Comparison of ENCODE assay signal across 8 cellular contexts in genomic region chr5:10247217-10247616, GRCh38. TPM values are rescaled to one million over a fixed set of nuclear protein-coding genes. Genes with fewer than 3 reads are reported as not detected.
DNase-seq lines count a peak whose midpoint lies in the region; ATAC-seq, FAIRE-seq and TF ChIP-seq lines count a peak whose summit lies in the region.
"Not testable (repeated sequence)": the region's sequence is repeated elsewhere in the genome, so short reads cannot be mapped to it uniquely, and the experiment has no call there.

No MANE protein-coding gene starts in this region.

- H2AFZ ChIP-seq in HepG2 (ENCODE audit: low read length); neuronal stem cell (ENCODE audit: low read length): not testable (repeated sequence)

- not testable (repeated sequence) for H3K9me3 Mint-ChIP-seq in CD4-positive, alpha-beta T cell; IgD-negative memory B cell; activated T-helper 17 cell treated with anti-CD3 and anti-CD28 coated beads, Interleukin-2, amount 50 U/mL, for 72 hours; MCF 10A (ENCODE audit: unreplicated experiment); stimulated activated effector memory CD8-positive, alpha-beta T cell treated with anti-CD3 and anti-CD28 coated beads, Interleukin-12 subunit alpha, Interleukin-12 subunit beta, amount 100 ng/mL, for 72 hours

- not testable (repeated sequence) for H3K4me3 ChIP-seq in HepG2 (replicated peaks in 1 of 3; ENCODE audit: insufficient read depth in 1 of 3, low read depth in 2 of 3, low read length in 3 of 3); neuronal stem cell (ENCODE audit: low read length in 2 of 2); thyroid gland (replicated peaks in 1 of 3)

- H3K9ac ChIP-seq in HepG2 (ENCODE audit: insufficient read depth, low read depth, low read length) = not testable (repeated sequence)
- peak overlapping the region; percentile 35 for H3K9ac ChIP-seq in neuronal stem cell (ENCODE audit: low read depth, low read length, poor library complexity)

- not testable (repeated sequence) for DNase-seq in CD4-positive, alpha-beta T cell; MCF 10A (ENCODE audit: unreplicated experiment); HepG2 (ENCODE audit: low spot score); neuronal stem cell (ENCODE audit: low spot score); stimulated activated effector memory CD8-positive, alpha-beta T cell treated with anti-CD3 and anti-CD28 coated beads, Interleukin-12 subunit alpha, Interleukin-12 subunit beta, amount 100 ng/mL, for 72 hours (ENCODE audit: low spot score in 2 of 2); thyroid gland

- not testable (repeated sequence) for TF ChIP-seq RAD21 in HepG2 (CRISPR knock-in tag; IDR thresholded peaks at IDR 0.05)

- H3K4ac ChIP-seq in neuronal stem cell (ENCODE audit: low read length) = not testable (repeated sequence)

- 92% methylated on average over 4 of the region's 4 CpGs for WGBS in HepG2 (ENCODE audit: low lambda C conversion rate)
- no CpG with 5 or more reads among the region's 4 CpGs for WGBS in neuronal stem cell (ENCODE audit: extremely low coverage in 2 of 2, insufficient read length in 2 of 2, insufficient replicate concordance in 1 of 2), 2 donors
- 92 to 95% methylated on average over 4 of the region's 4 CpGs for WGBS in thyroid gland, 2 donors

- TF ChIP-seq EP300 in HepG2 (IDR thresholded peaks at IDR 0.05; ENCODE audit: low read depth in 2 of 2, low read length in 2 of 2); HepG2 (CRISPR knock-in tag; IDR thresholded peaks at IDR 0.05; ENCODE audit: borderline replicate concordance): not testable (repeated sequence)

- not testable (repeated sequence) for H3K36me3 ChIP-seq in HepG2 (replicated peaks in 1 of 2; ENCODE audit: control insufficient read depth in 1 of 2, insufficient read depth in 2 of 2, low read length in 2 of 2); thyroid gland
- peaks cover 7 to 11% of the 10 kb centered on the region in 2 donors for H3K36me3 ChIP-seq in neuronal stem cell (replicated peaks in 1 of 2; ENCODE audit: control insufficient read depth in 2 of 2, insufficient read depth in 2 of 2, low read length in 2 of 2)

- not testable (repeated sequence) for H4K91ac ChIP-seq in neuronal stem cell (ENCODE audit: low read depth, low read length, poor library complexity)

- not testable (repeated sequence) for BruUV-seq in MCF 10A (replicated peaks; lab: Mats Ljungman, UMichigan); HepG2 (replicated peaks; lab: Mats Ljungman, UMichigan)

- H2BK15ac ChIP-seq in neuronal stem cell (ENCODE audit: low read length) = not testable (repeated sequence)

- not testable (repeated sequence) for H3K27me3 ChIP-seq in CD4-positive, alpha-beta T cell (ENCODE audit: control insufficient read depth, insufficient read depth, low read length); HepG2 (ENCODE audit: control insufficient read depth in 1 of 2, insufficient read depth in 2 of 2, low read length in 2 of 2); neuronal stem cell (ENCODE audit: control insufficient read depth in 3 of 3, insufficient read depth in 3 of 3, low read depth in 1 of 3, low read length in 3 of 3); thyroid gland

- not testable (repeated sequence) for TF ChIP-seq POLR2A in HepG2 (IDR thresholded peaks at IDR 0.05; ENCODE audit: insufficient read depth in 1 of 2, low read depth in 2 of 2, low read length in 2 of 2); thyroid gland (IDR thresholded peaks at IDR 0.05)

- TF ChIP-seq CTCF in CD4-positive, alpha-beta T cell (IDR thresholded peaks at IDR 0.05); MCF 10A (IDR thresholded peaks at IDR 0.05; ENCODE audit: unreplicated experiment); HepG2 (CRISPR knock-in tag; IDR thresholded peaks at IDR 0.05); thyroid gland (IDR thresholded peaks at IDR 0.05): not testable (repeated sequence)

- FAIRE-seq in HepG2 (lab: Jason Lieb, UNC) = not testable (repeated sequence)

- intact Hi-C loops in CD4-positive, alpha-beta T cell (cut with DNase I, micrococcal nuclease); MCF 10A (cut with micrococcal nuclease); HepG2 (cut with micrococcal nuclease; ENCODE audit: unreplicated experiment); thyroid gland (cut with DNase I): not testable (repeated sequence)

- H4K20me1 ChIP-seq in HepG2 (ENCODE audit: insufficient read depth, low read length) = not testable (repeated sequence)

- peaks cover 41% of the 10 kb centered on the region for H3K4me1 Mint-ChIP-seq in CD4-positive, alpha-beta T cell (ENCODE audit: low read depth)
- peaks cover 22 to 40% (median 30%) of the 10 kb centered on the region in 3 donors for H3K4me1 Mint-ChIP-seq in IgD-negative memory B cell
- peaks cover 21% of the 10 kb centered on the region for H3K4me1 Mint-ChIP-seq in activated T-helper 17 cell treated with anti-CD3 and anti-CD28 coated beads, Interleukin-2, amount 50 U/mL, for 72 hours
- H3K4me1 Mint-ChIP-seq in MCF 10A (ENCODE audit: insufficient read depth, unreplicated experiment) = peaks cover 30% of the 10 kb centered on the region
- peaks cover 32% of the 10 kb centered on the region for H3K4me1 Mint-ChIP-seq in stimulated activated effector memory CD8-positive, alpha-beta T cell treated with anti-CD3 and anti-CD28 coated beads, Interleukin-12 subunit alpha, Interleukin-12 subunit beta, amount 100 ng/mL, for 72 hours

- H3K27me3 Mint-ChIP-seq in CD4-positive, alpha-beta T cell; IgD-negative memory B cell; activated T-helper 17 cell treated with anti-CD3 and anti-CD28 coated beads, Interleukin-2, amount 50 U/mL, for 72 hours; MCF 10A (ENCODE audit: insufficient read depth, unreplicated experiment): not testable (repeated sequence)

- not testable (repeated sequence) for H3K27ac ChIP-seq in CD4-positive, alpha-beta T cell (ENCODE audit: low read depth, low read length); neuronal stem cell (replicated peaks; ENCODE audit: low read length)
- H3K27ac ChIP-seq in HepG2 (ENCODE audit: extremely low read length, insufficient read depth, low read length) (peak overlapping the region; percentile 34), thyroid gland (peak overlapping the region in 2 of 3 donors; percentile 15 to 19)

- POLR2A ChIA-PET in CD4-positive, alpha-beta T cell (lab: Charles Lee); HepG2 (lab: Yijun Ruan, JAX): not testable (repeated sequence)
- POLR2A ChIA-PET in MCF 10A (lab: Yijun Ruan, JAX) = interaction anchor here (0.8 to 1.4 kb wide), 3 partner anchors 9 to 108 kb away, joined by 4 to 8 read pairs (median 6); partner anchors contain the start of gene MARCHF6

- 0 out of 2 replicates have a peak overlapping the region, but pooled peaks have one; percentile 24 for H3K4me2 ChIP-seq in HepG2 (ENCODE audit: low read depth, low read length)
- H3K4me2 ChIP-seq in neuronal stem cell (ENCODE audit: insufficient read depth, low read length, poor library complexity, severe bottlenecking) = not testable (repeated sequence)

- H3K4me3 Mint-ChIP-seq in CD4-positive, alpha-beta T cell = peak overlapping the region; percentile 98
- peak overlapping the region in 2 of 4 donors; percentile 29 to 99 for H3K4me3 Mint-ChIP-seq in IgD-negative memory B cell
- not testable (repeated sequence) for H3K4me3 Mint-ChIP-seq in activated T-helper 17 cell treated with anti-CD3 and anti-CD28 coated beads, Interleukin-2, amount 50 U/mL, for 72 hours; MCF 10A (ENCODE audit: unreplicated experiment); stimulated activated effector memory CD8-positive, alpha-beta T cell treated with anti-CD3 and anti-CD28 coated beads, Interleukin-12 subunit alpha, Interleukin-12 subunit beta, amount 100 ng/mL, for 72 hours

- not testable (repeated sequence) for H3K79me1 ChIP-seq in neuronal stem cell (ENCODE audit: low read depth, low read length)

- H3K27ac Mint-ChIP-seq in CD4-positive, alpha-beta T cell = not testable (repeated sequence)
- H3K27ac Mint-ChIP-seq in IgD-negative memory B cell (peak overlapping the region in 2 of 3 donors; percentile 6 to 100), MCF 10A (ENCODE audit: low read depth, unreplicated experiment) (peak overlapping the region; percentile 57)
- peak overlapping the region; percentile 100 for H3K27ac Mint-ChIP-seq in activated T-helper 17 cell treated with anti-CD3 and anti-CD28 coated beads, Interleukin-2, amount 50 U/mL, for 72 hours
- H3K27ac Mint-ChIP-seq in stimulated activated effector memory CD8-positive, alpha-beta T cell treated with anti-CD3 and anti-CD28 coated beads, Interleukin-12 subunit alpha, Interleukin-12 subunit beta, amount 100 ng/mL, for 72 hours = peak overlapping the region; percentile 100

- not testable (repeated sequence) for H3K23ac ChIP-seq in neuronal stem cell (ENCODE audit: low read depth, low read length, poor library complexity)

- H2BK12ac ChIP-seq in neuronal stem cell (ENCODE audit: low read length) = not testable (repeated sequence)

- H3K36me3 Mint-ChIP-seq in CD4-positive, alpha-beta T cell (ENCODE audit: low read depth) = peaks cover 25% of the 10 kb centered on the region
- H3K36me3 Mint-ChIP-seq in IgD-negative memory B cell = not testable (repeated sequence)
- peaks cover 30% of the 10 kb centered on the region for H3K36me3 Mint-ChIP-seq in activated T-helper 17 cell treated with anti-CD3 and anti-CD28 coated beads, Interleukin-2, amount 50 U/mL, for 72 hours (ENCODE audit: low read depth)
- peaks cover 20% of the 10 kb centered on the region for H3K36me3 Mint-ChIP-seq in MCF 10A (ENCODE audit: insufficient read depth, unreplicated experiment)
- H3K36me3 Mint-ChIP-seq in stimulated activated effector memory CD8-positive, alpha-beta T cell treated with anti-CD3 and anti-CD28 coated beads, Interleukin-12 subunit alpha, Interleukin-12 subunit beta, amount 100 ng/mL, for 72 hours = peaks cover 29% of the 10 kb centered on the region

- H3K18ac ChIP-seq in neuronal stem cell (ENCODE audit: low read length) = not testable (repeated sequence)

- H4K8ac ChIP-seq in neuronal stem cell (ENCODE audit: low read depth, low read length) = not testable (repeated sequence)

- ATAC-seq in CD4-positive, alpha-beta T cell (ENCODE audit: poor library complexity); activated T-helper 17 cell treated with anti-CD3 and anti-CD28 coated beads, Interleukin-2, amount 50 U/mL, for 72 hours (replicated peaks); HepG2; stimulated activated effector memory CD8-positive, alpha-beta T cell treated with anti-CD3 and anti-CD28 coated beads, Interleukin-12 subunit alpha, Interleukin-12 subunit beta, amount 100 ng/mL, for 72 hours: not testable (repeated sequence)

- H3K9me3 ChIP-seq in CD4-positive, alpha-beta T cell (ENCODE audit: control insufficient read depth, low read length); HepG2 (ENCODE audit: low read length); neuronal stem cell (replicated peaks in 1 of 2; ENCODE audit: control insufficient read depth in 2 of 2, insufficient read depth in 1 of 2, low read depth in 1 of 2, low read length in 2 of 2); thyroid gland: not testable (repeated sequence)

- H2BK5ac ChIP-seq in neuronal stem cell (ENCODE audit: low read length) = not testable (repeated sequence)

- CTCF ChIA-PET in CD4-positive, alpha-beta T cell (lab: Charles Lee); HepG2 (lab: Yijun Ruan, JAX; ENCODE audit: low intra/inter-chr PET ratio, low total read pairs): not testable (repeated sequence)
- CTCF ChIA-PET in MCF 10A (lab: Yijun Ruan, JAX) = interaction anchor here (0.6 to 0.7 kb wide), 2 partner anchors 359 to 1974 kb away, joined by 3 read pairs; no protein-coding TSS in a partner anchor

- H3K14ac ChIP-seq in neuronal stem cell (ENCODE audit: low read length) = not testable (repeated sequence)

- in situ Hi-C loops in HepG2 (cut with HindIII; ENCODE audit: extremely low pct_ligation_motif_present, low pct_unique_long_range_greater_than_20kb) = not testable (repeated sequence)

- H2AK5ac ChIP-seq in neuronal stem cell (ENCODE audit: low read depth, low read length) = not testable (repeated sequence)

- H3K79me2 ChIP-seq in HepG2 (ENCODE audit: insufficient read depth, low read length) = peaks cover 31% of the 10 kb centered on the region

- H3K4me1 ChIP-seq in HepG2 (ENCODE audit: insufficient read depth, low read length) (peaks cover 39% of the 10 kb centered on the region), neuronal stem cell (ENCODE audit: control insufficient read depth in 2 of 2, insufficient read depth in 1 of 2, low read depth in 1 of 2, low read length in 2 of 2) (peaks cover 10 to 17% of the 10 kb centered on the region in 2 donors), thyroid gland (peaks cover 26 to 35% of the 10 kb centered on the region in 2 donors)

- not testable (repeated sequence) for H2BK120ac ChIP-seq in neuronal stem cell (ENCODE audit: low read depth, low read length)

RNA-seq across cellular contexts. Expression of gene ATPSCKMT, which starts 2.5 kb away (rescaled TPM):
- 1 to 10 TPM; 2.6 to 3.2 TPM for total RNA-seq in CD4-positive, alpha-beta T cell
- polyA plus RNA-seq in IgD-negative memory B cell = 8.2 TPM
- 10 to 100 TPM; 12.9 to 24.9 TPM for total RNA-seq in activated T-helper 17 cell treated with anti-CD3 and anti-CD28 coated beads, Interleukin-2, amount 50 U/mL, for 72 hours
- 14.4 and 15.2 TPM in 2 replicates for total RNA-seq in MCF 10A (2022)
- total RNA-seq in HepG2 (2016; rRNA removed; fragmentation: Illumina TruSeq; extraction: Trizol) = 12.1 and 15.0 TPM in 2 replicates
- total RNA-seq in HepG2 (2016; cell fraction: cytosol; rRNA removed; fragmentation: Illumina TruSeq; extraction: Trizol; ENCODE audit: low read depth) = 4.0 and 4.9 TPM in 2 replicates
- 13.6 and 19.6 TPM in 2 replicates for total RNA-seq in HepG2 (2016; cell fraction: insoluble cytoplasmic fraction; rRNA removed; fragmentation: Illumina TruSeq; extraction: Trizol)
- 4.1 and 5.4 TPM in 2 replicates for total RNA-seq in HepG2 (2016; cell fraction: membrane; rRNA removed; fragmentation: Illumina TruSeq; extraction: Trizol)
- 16.6 and 21.5 TPM in 2 replicates for total RNA-seq in HepG2 (2016; cell fraction: nucleus; rRNA removed; fragmentation: Illumina TruSeq; extraction: Trizol)
- 3.7 and 5.7 TPM in 2 replicates for polyA plus RNA-seq in HepG2 (2011; rRNA removed)
- 5.1 and 9.0 TPM in 2 replicates for polyA plus RNA-seq in HepG2 (2011; cell fraction: cytosol; rRNA removed)
- polyA plus RNA-seq in HepG2 (2011; cell fraction: nucleus; rRNA removed) = 3.9 and 7.9 TPM in 2 replicates
- 4.2 and 4.3 TPM in 2 replicates for polyA plus RNA-seq in HepG2 (2012)
- polyA plus RNA-seq in HepG2 (2016; cell fraction: cytosol; fragmentation: Illumina TruSeq; extraction: Trizol; ENCODE audit: low read depth) = 1.1 and 1.9 TPM in 2 replicates
- polyA plus RNA-seq in HepG2 (2016; cell fraction: insoluble cytoplasmic fraction; fragmentation: Illumina TruSeq; extraction: Trizol; ENCODE audit: low read depth) = 10.6 and 12.7 TPM in 2 replicates
- polyA plus RNA-seq in HepG2 (2016; cell fraction: membrane; fragmentation: Illumina TruSeq; extraction: Trizol; ENCODE audit: low read depth) = 2.4 and 2.7 TPM in 2 replicates
- 16.2 and 20.4 TPM in 2 replicates for polyA plus RNA-seq in HepG2 (2016; cell fraction: nucleus; fragmentation: Illumina TruSeq; extraction: Trizol; ENCODE audit: insufficient read depth, low read depth)
- 5.1 and 23.0 TPM in 2 replicates for polyA minus RNA-seq in HepG2 (2011; rRNA and poly(A)+ RNA removed; ENCODE audit: low replicate concordance)
- polyA minus RNA-seq in HepG2 (2011; cell fraction: cytosol; rRNA and poly(A)+ RNA removed) = 2.2 and 4.3 TPM in 2 replicates
- polyA minus RNA-seq in HepG2 (2011; cell fraction: nucleus; rRNA and poly(A)+ RNA removed) = 17.3 and 18.8 TPM in 2 replicates
- 9.8 TPM for polyA plus RNA-seq in neuronal stem cell (2013, experiment 1 of 2)
- 9.3 TPM for polyA plus RNA-seq in neuronal stem cell (2013, experiment 2 of 2)
- total RNA-seq in thyroid gland = 10 to 100 TPM; 41.0 to 54.1 (median 49.6) TPM

RNA-seq across cellular contexts. Expression of gene CCT5, which starts 2.9 kb away (rescaled TPM):
- total RNA-seq in CD4-positive, alpha-beta T cell = 10 to 100 TPM; 27.4 to 32.0 TPM
- polyA plus RNA-seq in IgD-negative memory B cell = 180 TPM
- total RNA-seq in activated T-helper 17 cell treated with anti-CD3 and anti-CD28 coated beads, Interleukin-2, amount 50 U/mL, for 72 hours = 100 to 1,000 TPM; 188 to 476 TPM
- total RNA-seq in MCF 10A (2022) = 220 and 322 TPM in 2 replicates
- 708 and 1,053 TPM in 2 replicates for total RNA-seq in HepG2 (2016; rRNA removed; fragmentation: Illumina TruSeq; extraction: Trizol)
- total RNA-seq in HepG2 (2016; cell fraction: cytosol; rRNA removed; fragmentation: Illumina TruSeq; extraction: Trizol; ENCODE audit: low read depth) = 114 and 133 TPM in 2 replicates
- total RNA-seq in HepG2 (2016; cell fraction: insoluble cytoplasmic fraction; rRNA removed; fragmentation: Illumina TruSeq; extraction: Trizol) = 720 and 1,097 TPM in 2 replicates
- 191 and 222 TPM in 2 replicates for total RNA-seq in HepG2 (2016; cell fraction: membrane; rRNA removed; fragmentation: Illumina TruSeq; extraction: Trizol)
- 268 and 275 TPM in 2 replicates for total RNA-seq in HepG2 (2016; cell fraction: nucleus; rRNA removed; fragmentation: Illumina TruSeq; extraction: Trizol)
- 294 and 319 TPM in 2 replicates for polyA plus RNA-seq in HepG2 (2011; rRNA removed)
- 302 and 393 TPM in 2 replicates for polyA plus RNA-seq in HepG2 (2011; cell fraction: cytosol; rRNA removed)
- polyA plus RNA-seq in HepG2 (2011; cell fraction: nucleus; rRNA removed) = 114 and 130 TPM in 2 replicates
- 339 and 386 TPM in 2 replicates for polyA plus RNA-seq in HepG2 (2012)
- 82.0 and 88.3 TPM in 2 replicates for polyA plus RNA-seq in HepG2 (2016; cell fraction: cytosol; fragmentation: Illumina TruSeq; extraction: Trizol; ENCODE audit: low read depth)
- 785 and 829 TPM in 2 replicates for polyA plus RNA-seq in HepG2 (2016; cell fraction: insoluble cytoplasmic fraction; fragmentation: Illumina TruSeq; extraction: Trizol; ENCODE audit: low read depth)
- polyA plus RNA-seq in HepG2 (2016; cell fraction: membrane; fragmentation: Illumina TruSeq; extraction: Trizol; ENCODE audit: low read depth) = 96.5 and 109 TPM in 2 replicates
- polyA plus RNA-seq in HepG2 (2016; cell fraction: nucleus; fragmentation: Illumina TruSeq; extraction: Trizol; ENCODE audit: insufficient read depth, low read depth) = 284 and 310 TPM in 2 replicates
- 354 and 1,739 TPM in 2 replicates for polyA minus RNA-seq in HepG2 (2011; rRNA and poly(A)+ RNA removed; ENCODE audit: low replicate concordance)
- 264 and 280 TPM in 2 replicates for polyA minus RNA-seq in HepG2 (2011; cell fraction: cytosol; rRNA and poly(A)+ RNA removed)
- 179 and 238 TPM in 2 replicates for polyA minus RNA-seq in HepG2 (2011; cell fraction: nucleus; rRNA and poly(A)+ RNA removed)
- 217 TPM for polyA plus RNA-seq in neuronal stem cell (2013, experiment 1 of 2)
- 218 TPM for polyA plus RNA-seq in neuronal stem cell (2013, experiment 2 of 2)
- total RNA-seq in thyroid gland = 100 to 1,000 TPM; 104 to 201 (median 163) TPM
